29 cellular contexts compared by ENCODE assay signal in genomic region chr10:132251928-132252327, GRCh38.
"Had no signal": no experiment of that assay in that cellular context is flagged by ENCODE, and none has a peak within 500 bp of the region (broad histone marks: within the 10 kb centered on the region; RNA-seq: fewer than 3 reads in every experiment).

No MANE protein-coding gene starts in this region.

- H3K9me3 ChIP-seq: left lung, lower lobe of right lung, pancreas, prostate gland, sigmoid colon, spleen, suprapubic skin, thoracic aorta, tibial nerve, uterus had no signal

- DNase-seq: hippocampal formation; immature natural killer cell; kidney; left colon; left lung; lower lobe of right lung; mammary epithelial cell; naive B cell; natural killer cell; nucleus accumbens; pancreas; posterior cingulate gyrus; retina; sigmoid colon; small intestine; spleen; stimulated activated CD4-positive, alpha-beta T cell treated with anti-CD3 and anti-CD28 coated beads, Interleukin-4, amount 100 ng/mL, for 24 hours; stimulated activated naive CD4-positive, alpha-beta T cell; uterus had no signal

- H3K36me3 ChIP-seq: left lung, lower lobe of right lung, pancreas, prostate gland, sigmoid colon, spleen, suprapubic skin, thoracic aorta, tibial nerve, uterus had no signal

- H3K27me3 Mint-ChIP-seq: naive B cell; stimulated activated naive CD8-positive, alpha-beta T cell treated with anti-CD3 and anti-CD28 coated beads, Interleukin-15, Interleukin-2, amounts not matched to agents 100 ng/mL and 50 ng/mL, for 24 hours had no signal

- ATAC-seq: left colon; left lung; lower lobe of right lung; natural killer cell; pancreas; right cardiac atrium; stimulated activated effector memory CD8-positive, alpha-beta T cell treated with anti-CD3 and anti-CD28 coated beads, Interleukin-12 subunit alpha, Interleukin-12 subunit beta, amount 100 ng/mL, for 72 hours had no signal

- FAIRE-seq: islet of Langerhans, kidney, pancreas, small intestine had no signal

- H3K4me3 ChIP-seq: left lung, lower lobe of right lung, pancreas, prostate gland, sigmoid colon, spleen, suprapubic skin, thoracic aorta, tibial nerve, uterus had no signal

- H3K36me3 Mint-ChIP-seq: immature natural killer cell; mesothelial cell of epicardium; naive B cell; natural killer cell; stimulated activated effector memory CD8-positive, alpha-beta T cell treated with anti-CD3 and anti-CD28 coated beads, Interleukin-12 subunit alpha, Interleukin-12 subunit beta, amount 100 ng/mL, for 72 hours; type B pancreatic cell had no signal

- H3K4me1 ChIP-seq: lower lobe of right lung, pancreas, prostate gland, tibial nerve, uterus had no signal

- H3K4me3 Mint-ChIP-seq: immature natural killer cell; mesothelial cell of epicardium; naive B cell; stimulated activated effector memory CD8-positive, alpha-beta T cell treated with anti-CD3 and anti-CD28 coated beads, Interleukin-12 subunit alpha, Interleukin-12 subunit beta, amount 100 ng/mL, for 72 hours; stimulated activated naive CD8-positive, alpha-beta T cell treated with anti-CD3 and anti-CD28 coated beads, Interleukin-15, Interleukin-2, amounts not matched to agents 100 ng/mL and 50 ng/mL, for 24 hours; type B pancreatic cell had no signal

- H3K27me3 ChIP-seq: left lung, pancreas, sigmoid colon, spleen, suprapubic skin, tibial nerve, uterus had no signal

- H3K27ac Mint-ChIP-seq: mesothelial cell of epicardium; naive B cell; stimulated activated effector memory CD8-positive, alpha-beta T cell treated with anti-CD3 and anti-CD28 coated beads, Interleukin-12 subunit alpha, Interleukin-12 subunit beta, amount 100 ng/mL, for 72 hours; stimulated activated naive CD8-positive, alpha-beta T cell treated with anti-CD3 and anti-CD28 coated beads, Interleukin-15, Interleukin-2, amounts not matched to agents 100 ng/mL and 50 ng/mL, for 24 hours; type B pancreatic cell had no signal

- H3K27ac ChIP-seq: left lung, lower lobe of right lung, pancreas, prostate gland, sigmoid colon, spleen, suprapubic skin, thoracic aorta, tibial nerve, uterus had no signal

- H3K9me3 Mint-ChIP-seq: mesothelial cell of epicardium; naive B cell; natural killer cell; stimulated activated effector memory CD8-positive, alpha-beta T cell treated with anti-CD3 and anti-CD28 coated beads, Interleukin-12 subunit alpha, Interleukin-12 subunit beta, amount 100 ng/mL, for 72 hours; stimulated activated naive CD8-positive, alpha-beta T cell treated with anti-CD3 and anti-CD28 coated beads, Interleukin-15, Interleukin-2, amounts not matched to agents 100 ng/mL and 50 ng/mL, for 24 hours; type B pancreatic cell had no signal
